In the genomic region with DNA sequence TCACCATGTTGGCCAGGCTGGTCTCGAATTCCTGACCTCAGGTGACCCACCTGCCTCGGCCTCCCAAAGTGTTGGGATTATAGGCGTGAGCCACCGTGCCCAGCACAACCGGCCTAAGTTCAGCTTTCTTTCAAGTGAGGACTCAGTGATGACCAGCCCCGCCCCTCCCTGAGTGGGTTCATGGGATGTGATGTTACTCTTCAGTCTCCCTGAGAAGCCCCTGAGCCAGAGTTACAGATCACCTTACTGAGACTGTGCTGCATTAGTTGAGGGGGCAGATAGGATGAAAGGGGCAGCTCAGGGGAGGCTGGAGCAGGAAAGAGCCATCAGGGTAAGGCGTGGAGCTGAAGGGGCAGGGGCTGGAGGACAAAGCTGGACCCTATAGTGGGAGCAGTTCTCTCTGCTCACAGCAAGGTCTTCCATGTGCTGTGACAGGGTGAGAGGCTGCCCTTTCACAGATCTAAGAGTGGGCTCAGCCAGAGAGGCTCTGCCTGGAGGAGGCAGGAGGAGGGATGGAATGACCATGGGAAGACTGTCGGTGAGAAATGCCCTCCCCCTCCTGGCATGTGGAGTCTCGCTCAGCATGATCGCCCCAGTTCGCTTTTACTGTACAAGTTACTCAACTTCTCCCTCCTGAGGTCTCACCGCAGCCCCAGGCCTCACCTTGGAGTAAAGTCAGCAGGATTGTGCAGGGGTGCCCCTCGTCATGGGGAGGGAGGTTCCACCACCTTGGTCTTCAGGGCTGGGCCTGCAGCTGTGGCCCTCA, we compare ENCODE assay signal across 19 cellular contexts. TPM values are rescaled to one million over a fixed set of nuclear protein-coding genes. Genes with fewer than 3 reads are reported as not detected.
DNase-seq lines count a peak whose midpoint lies in the region; ATAC-seq, FAIRE-seq and TF ChIP-seq lines count a peak whose summit lies in the region.
"Had no signal": no experiment of that assay in that cellular context is flagged by ENCODE, and none has a peak within 500 bp of the region (broad histone marks: within the 10 kb centered on the region; RNA-seq: fewer than 3 reads in every experiment).

No MANE protein-coding gene starts in this region.

- in situ Hi-C loops in K562 (cut with MboI) = loop anchor here (5.0 kb wide), 1 partner anchor 59 kb away; the partner anchor contains the start of gene NTRK1

- FAIRE-seq in K562 (lab: Jason Lieb, UNC) = no peak
- FAIRE-seq: H1 had no signal

- H2AFZ ChIP-seq in K562 (ENCODE audit: low read depth, low read length) (no peak overlapping the region), neural progenitor cell (replicated peaks) (no peak overlapping the region)

- H3K4me2 ChIP-seq in K562 (ENCODE audit: insufficient read depth, low read length) (no peak overlapping the region), neural progenitor cell (no peak overlapping the region)

- no peaks in the 10 kb centered on the region for H3K9me1 ChIP-seq in K562 (ENCODE audit: control insufficient read depth, insufficient read depth, low read length)

- H3K4me3 ChIP-seq in K562 (no peak overlapping the region), neural progenitor cell (no peak overlapping the region)

- peak overlapping the region; percentile 83 for H3K27ac Mint-ChIP-seq in activated T-cell treated with anti-CD3 and anti-CD28 coated beads, Interleukin-2, amount 50 U/mL, for 24 hours
- H3K27ac Mint-ChIP-seq in neural progenitor cell = peak overlapping the region; percentile 85

- 85% methylated on average over 13 of the region's 13 CpGs for WGBS in K562 (ENCODE audit: insufficient coverage, low coverage, missing lambda C conversion rate)

- CTCF ChIA-PET in K562 (lab: Yijun Ruan, JAX; ENCODE audit: low intra/inter-chr PET ratio) = no interaction called here

- ATAC-seq in K562 = no peak
- no peak for ATAC-seq in GM18511 (IDR thresholded peaks at IDR 0.05; ENCODE audit: unreplicated experiment)
- ATAC-seq in HG02884 (IDR thresholded peaks at IDR 0.05; ENCODE audit: unreplicated experiment) = no peak
- ATAC-seq: esophagus mucosa, WTC11 had no signal

- TF ChIP-seq CTCF in K562 (IDR thresholded peaks at IDR 0.05 in 2 of 3, conservative IDR thresholded peaks at IDR 0.05 in 1 of 3; ENCODE audit: insufficient read depth in 2 of 3, low read depth in 1 of 3, low read length in 3 of 3) (no peak), neural progenitor cell (IDR thresholded peaks at IDR 0.05) (no peak)

- POLR2A ChIA-PET in K562 (lab: Yijun Ruan, JAX) = interaction anchor here (0.6 to 1.8 kb wide), 7 partner anchors 11 to 306 kb away, joined by 3 to 9 read pairs (median 3); partner anchors contain the start of gene PRCC

- H3K27ac ChIP-seq in K562 (ENCODE audit: extremely low read depth, low read depth, low read length) (no peak overlapping the region), neural progenitor cell (no peak overlapping the region)

- H3K79me2 ChIP-seq in K562 (ENCODE audit: control insufficient read depth, insufficient read depth, low read length) (no peaks in the 10 kb centered on the region), neural progenitor cell (ENCODE audit: low read depth) (no peaks in the 10 kb centered on the region)

- H3K36me3 ChIP-seq in K562 (ENCODE audit: control insufficient read depth, insufficient read depth, low read length) = peaks cover 45% of the 10 kb centered on the region
- H3K36me3 ChIP-seq in neural progenitor cell = peaks cover 10% of the 10 kb centered on the region

- no peaks in the 10 kb centered on the region for H3K27me3 Mint-ChIP-seq in activated T-cell treated with anti-CD3 and anti-CD28 coated beads, Interleukin-2, amount 50 U/mL, for 24 hours
- peaks cover 4% of the 10 kb centered on the region for H3K27me3 Mint-ChIP-seq in neural progenitor cell (ENCODE audit: insufficient read depth, low read depth)

- H4K20me1 ChIP-seq in K562 (replicated peaks; ENCODE audit: control insufficient read depth, insufficient read depth, low read length) = no peaks in the 10 kb centered on the region
- no peaks in the 10 kb centered on the region for H4K20me1 ChIP-seq in neural progenitor cell (ENCODE audit: low read depth)

- H3K4me1 ChIP-seq in K562 (replicated peaks in 1 of 2; ENCODE audit: control insufficient read depth in 2 of 2, insufficient read depth in 2 of 2, low read length in 2 of 2) = peaks cover 7 to 12% of the 10 kb centered on the region in 2 experiments
- peaks cover 15% of the 10 kb centered on the region for H3K4me1 ChIP-seq in neural progenitor cell
- H3K4me1 ChIP-seq: Caco-2 had no signal

- H3K9me3 ChIP-seq in K562 (replicated peaks; ENCODE audit: control insufficient read depth, insufficient read depth, low read depth, low read length) = no peaks in the 10 kb centered on the region
- no peaks in the 10 kb centered on the region for H3K9me3 ChIP-seq in neural progenitor cell (ENCODE audit: low read depth)
- H3K9me3 ChIP-seq: Caco-2 had no signal

- no peak for DNase-seq in activated T-cell treated with anti-CD3 and anti-CD28 coated beads, Interleukin-2, amount 50 U/mL, for 24 hours
- DNase-seq in activated T-cell treated with anti-CD3 and anti-CD28 coated beads for 4 hours (no peak), K562 (ENCODE audit: extremely low read depth in 1 of 4, low spot score in 3 of 4) (no peak), neural progenitor cell (ENCODE audit: low spot score) (no peak), foreskin melanocyte (no peak)
- DNase-seq: Caco-2, Karpas-422, mammary epithelial cell, RPMI8226, substantia nigra, SW 1271 had no signal

- intact Hi-C loops in K562 (cut with micrococcal nuclease) = no loop called here

- H3K27me3 ChIP-seq in K562 (ENCODE audit: control insufficient read depth in 2 of 2, insufficient read depth in 2 of 2, low read length in 2 of 2) (no peaks in the 10 kb centered on the region), neural progenitor cell (no peaks in the 10 kb centered on the region)

- TF ChIP-seq EP300 in K562 (IDR thresholded peaks at IDR 0.05; ENCODE audit: low read length) = no peak

- no peak overlapping the region for H3K4me3 Mint-ChIP-seq in activated T-cell treated with anti-CD3 and anti-CD28 coated beads, Interleukin-2, amount 50 U/mL, for 24 hours
- H3K4me3 Mint-ChIP-seq in neural progenitor cell = peak overlapping the region; percentile 35
- H3K4me3 Mint-ChIP-seq: neural crest cell, WTC11 had no signal

- H3K36me3 Mint-ChIP-seq in activated T-cell treated with anti-CD3 and anti-CD28 coated beads, Interleukin-2, amount 50 U/mL, for 24 hours (ENCODE audit: low read depth) = peaks cover 93% of the 10 kb centered on the region
- peaks cover 13% of the 10 kb centered on the region for H3K36me3 Mint-ChIP-seq in neural progenitor cell

- peaks cover 8% of the 10 kb centered on the region for H3F3A ChIP-seq in neural progenitor cell (ENCODE audit: low read depth)

- no peak for TF ChIP-seq POLR2A in K562 (conservative IDR thresholded peaks at IDR 0.05)

- H3K4me1 Mint-ChIP-seq in activated T-cell treated with anti-CD3 and anti-CD28 coated beads, Interleukin-2, amount 50 U/mL, for 24 hours (ENCODE audit: low read depth) = peaks cover 42% of the 10 kb centered on the region
- peaks cover 32% of the 10 kb centered on the region for H3K4me1 Mint-ChIP-seq in neural progenitor cell
- H3K4me1 Mint-ChIP-seq: neural crest cell, WTC11 had no signal

- peak overlapping the region in 1 of 2 experiments; percentile 78; a peak in 1 of 4 replicates for H3K9ac ChIP-seq in K562 (ENCODE audit: insufficient read depth in 1 of 2, low read depth in 2 of 2, low read length in 2 of 2)
- no peak overlapping the region for H3K9ac ChIP-seq in neural progenitor cell

- BruUV-seq in K562 (replicated peaks; lab: Mats Ljungman, UMichigan) = no TSS peak

- H3K9me3 Mint-ChIP-seq in activated T-cell treated with anti-CD3 and anti-CD28 coated beads, Interleukin-2, amount 50 U/mL, for 24 hours = no peaks in the 10 kb centered on the region
- no peaks in the 10 kb centered on the region for H3K9me3 Mint-ChIP-seq in neural progenitor cell
- H3K9me3 Mint-ChIP-seq: neural crest cell, WTC11 had no signal

- TF ChIP-seq RAD21 in K562 (CRISPR knock-in tag; conservative IDR thresholded peaks at IDR 0.05 in 1 of 2, IDR thresholded peaks at IDR 0.05 in 1 of 2) = no peak

RNA-seq across cellular contexts. Expression of gene SH2D2A, which starts 13.4 kb away (rescaled TPM):
- 2.3 TPM for polyA plus RNA-seq in PFSK-1 (2012; ENCODE audit: insufficient read length, low read depth)
- 15.3 and 26.9 TPM in 2 replicates for total RNA-seq in K562 (2011; cell fraction: chromatin; rRNA removed; ENCODE audit: low replicate concordance)
- total RNA-seq in K562 (2011; cell fraction: nucleolus; rRNA removed) = 16.2 and 18.2 TPM in 2 replicates
- 20.7 and 27.8 TPM in 2 replicates for total RNA-seq in K562 (2011; cell fraction: nucleoplasm; rRNA removed)
- total RNA-seq in K562 (2014; rRNA removed) (27.7 and 36.0 TPM in 2 replicates), K562 (2014; rRNA removed; fragmentation: Illumina TruSeq; extraction: Trizol) (4.8 and 6.9 TPM in 2 replicates), K562 (2015; rRNA removed; fragmentation: Illumina TruSeq; extraction: Trizol) (6.3 and 8.4 TPM in 2 replicates), K562 (2021) (33.6 TPM in 2 replicates), neural progenitor cell (ENCODE audit: low replicate concordance) (1.2 TPM in 1 of 2 replicates, not detected in the other)
- polyA plus RNA-seq in K562 (2011; rRNA removed) (5.7 and 9.7 TPM in 2 replicates), K562 (2014; fragmentation: Illumina TruSeq; extraction: Trizol) (20.0 and 21.2 TPM in 2 replicates), K562 (2014; fragmentation: Nextera tagmentation; extraction: Ambion mirVana) (1 to 10 TPM in 1 of 2 experiments, under 1 TPM in 1; 0.89 to 1.1 TPM), K562 (2014; rRNA removed) (20.8 and 21.4 TPM in 2 replicates)
- 12.6 and 29.0 TPM in 2 replicates for polyA plus RNA-seq in K562 (2011; cell fraction: cytosol; rRNA removed)
- 10.6 and 25.9 TPM in 2 replicates for polyA plus RNA-seq in K562 (2011; cell fraction: nucleus; rRNA removed)
- polyA plus RNA-seq in K562 (2012) = 30.7 and 34.5 TPM in 2 replicates
- 2.2 and 4.8 TPM in 2 replicates for polyA minus RNA-seq in K562 (2011; rRNA and poly(A)+ RNA removed)
- polyA minus RNA-seq in K562 (2011; cell fraction: cytosol; rRNA and poly(A)+ RNA removed) = 11.6 and 16.2 TPM in 2 replicates
- polyA minus RNA-seq in K562 (2011; cell fraction: nucleus; rRNA and poly(A)+ RNA removed) = 10.4 and 13.3 TPM in 2 replicates

RNA-seq across cellular contexts. Expression of gene PRCC, which starts 35.9 kb away (rescaled TPM):
- polyA plus RNA-seq in PFSK-1 (2012; ENCODE audit: insufficient read length, low read depth) = 57.3 TPM
- total RNA-seq in K562 (2011; cell fraction: chromatin; rRNA removed; ENCODE audit: low replicate concordance) = 111 and 116 TPM in 2 replicates
- 71.5 and 89.1 TPM in 2 replicates for total RNA-seq in K562 (2011; cell fraction: nucleolus; rRNA removed)
- total RNA-seq in K562 (2011; cell fraction: nucleoplasm; rRNA removed) = 86.8 and 90.6 TPM in 2 replicates
- total RNA-seq in K562 (2014; rRNA removed) (51.0 and 86.2 TPM in 2 replicates), K562 (2014; rRNA removed; fragmentation: Illumina TruSeq; extraction: Trizol) (32.1 and 35.1 TPM in 2 replicates), K562 (2015; rRNA removed; fragmentation: Illumina TruSeq; extraction: Trizol) (35.8 and 41.1 TPM in 2 replicates), K562 (2021) (85.3 and 89.5 TPM in 2 replicates), neural progenitor cell (ENCODE audit: low replicate concordance) (30.1 and 43.1 TPM in 2 replicates)
- polyA plus RNA-seq in K562 (2011; rRNA removed) (38.8 and 70.2 TPM in 2 replicates), K562 (2014; fragmentation: Illumina TruSeq; extraction: Trizol) (133 and 201 TPM in 2 replicates), K562 (2014; fragmentation: Nextera tagmentation; extraction: Ambion mirVana) (10 to 100 TPM; 23.9 to 25.5 TPM), K562 (2014; rRNA removed) (53.6 and 68.0 TPM in 2 replicates)
- 75.7 and 85.5 TPM in 2 replicates for polyA plus RNA-seq in K562 (2011; cell fraction: cytosol; rRNA removed)
- 64.3 and 89.5 TPM in 2 replicates for polyA plus RNA-seq in K562 (2011; cell fraction: nucleus; rRNA removed)
- 58.6 and 81.0 TPM in 2 replicates for polyA plus RNA-seq in K562 (2012)
- polyA minus RNA-seq in K562 (2011; rRNA and poly(A)+ RNA removed) = 66.4 and 76.9 TPM in 2 replicates
- 41.1 and 58.4 TPM in 2 replicates for polyA minus RNA-seq in K562 (2011; cell fraction: cytosol; rRNA and poly(A)+ RNA removed)
- 21.8 and 33.0 TPM in 2 replicates for polyA minus RNA-seq in K562 (2011; cell fraction: nucleus; rRNA and poly(A)+ RNA removed)

RNA-seq across cellular contexts. Expression of gene HDGF, which starts 51.8 kb away (rescaled TPM):
- 202 TPM for polyA plus RNA-seq in PFSK-1 (2012; ENCODE audit: insufficient read length, low read depth)
- 54.5 and 99.5 TPM in 2 replicates for total RNA-seq in K562 (2011; cell fraction: chromatin; rRNA removed; ENCODE audit: low replicate concordance)
- total RNA-seq in K562 (2011; cell fraction: nucleolus; rRNA removed) = 73.4 and 78.6 TPM in 2 replicates
- 87.7 and 114 TPM in 2 replicates for total RNA-seq in K562 (2011; cell fraction: nucleoplasm; rRNA removed)
- 470 and 501 TPM in 2 replicates for total RNA-seq in K562 (2014; rRNA removed)
- total RNA-seq in K562 (2014; rRNA removed; fragmentation: Illumina TruSeq; extraction: Trizol) = 400 and 403 TPM in 2 replicates
- total RNA-seq in K562 (2015; rRNA removed; fragmentation: Illumina TruSeq; extraction: Trizol) = 392 and 404 TPM in 2 replicates
- total RNA-seq in K562 (2021) = 390 and 425 TPM in 2 replicates
- 224 and 310 TPM in 2 replicates for polyA plus RNA-seq in K562 (2011; rRNA removed)
- polyA plus RNA-seq in K562 (2011; cell fraction: cytosol; rRNA removed) = 174 and 175 TPM in 2 replicates
- 182 and 185 TPM in 2 replicates for polyA plus RNA-seq in K562 (2011; cell fraction: nucleus; rRNA removed)
- polyA plus RNA-seq in K562 (2012) = 190 and 267 TPM in 2 replicates
- polyA plus RNA-seq in K562 (2014; fragmentation: Illumina TruSeq; extraction: Trizol) = 507 and 601 TPM in 2 replicates
- polyA plus RNA-seq in K562 (2014; fragmentation: Nextera tagmentation; extraction: Ambion mirVana) = 10 to 100 TPM; 38.8 to 41.8 TPM
- polyA plus RNA-seq in K562 (2014; rRNA removed) = 358 and 372 TPM in 2 replicates
- polyA minus RNA-seq in K562 (2011; rRNA and poly(A)+ RNA removed) = 142 and 177 TPM in 2 replicates
- polyA minus RNA-seq in K562 (2011; cell fraction: cytosol; rRNA and poly(A)+ RNA removed) = 120 and 140 TPM in 2 replicates
- 33.7 and 57.2 TPM in 2 replicates for polyA minus RNA-seq in K562 (2011; cell fraction: nucleus; rRNA and poly(A)+ RNA removed)
- 246 and 366 TPM in 2 replicates for total RNA-seq in neural progenitor cell (ENCODE audit: low replicate concordance)

RNA-seq across cellular contexts. Expression of gene INSRR, which starts 55.6 kb away (rescaled TPM):
- 0.24 TPM for polyA plus RNA-seq in PFSK-1 (2012; ENCODE audit: insufficient read length, low read depth)
- 0.14 and 1.6 TPM in 2 replicates for total RNA-seq in K562 (2011; cell fraction: chromatin; rRNA removed; ENCODE audit: low replicate concordance)
- total RNA-seq in K562 (2011; cell fraction: nucleolus; rRNA removed) = 0.66 and 0.67 TPM in 2 replicates
- total RNA-seq in K562 (2011; cell fraction: nucleoplasm; rRNA removed) = 0.44 and 0.46 TPM in 2 replicates
- 0.08 TPM in 1 of 2 replicates, not detected in the other for total RNA-seq in K562 (2014; rRNA removed)
- total RNA-seq in K562 (2014; rRNA removed; fragmentation: Illumina TruSeq; extraction: Trizol) = 0.04 TPM in 1 of 2 replicates, not detected in the other
- 0.04 and 0.07 TPM in 2 replicates for total RNA-seq in K562 (2015; rRNA removed; fragmentation: Illumina TruSeq; extraction: Trizol)
- 0.18 TPM in 2 replicates for total RNA-seq in K562 (2021)
- 0.06 and 0.07 TPM in 2 replicates for polyA plus RNA-seq in K562 (2011; rRNA removed)
- polyA plus RNA-seq in K562 (2011; cell fraction: cytosol; rRNA removed) = 0.04 and 0.16 TPM in 2 replicates
- polyA plus RNA-seq in K562 (2011; cell fraction: nucleus; rRNA removed) = 0.44 and 1.7 TPM in 2 replicates
- 0.25 and 0.83 TPM in 2 replicates for polyA plus RNA-seq in K562 (2012)
- polyA plus RNA-seq in K562 (2014; fragmentation: Illumina TruSeq; extraction: Trizol) = 0.03 and 0.06 TPM in 2 replicates
- not detected for polyA plus RNA-seq in K562 (2014; fragmentation: Nextera tagmentation; extraction: Ambion mirVana)
- 0.07 and 0.12 TPM in 2 replicates for polyA plus RNA-seq in K562 (2014; rRNA removed)
- polyA minus RNA-seq in K562 (2011; rRNA and poly(A)+ RNA removed) = 0.09 and 0.21 TPM in 2 replicates
- not detected in 2 replicates for polyA minus RNA-seq in K562 (2011; cell fraction: cytosol; rRNA and poly(A)+ RNA removed)
- 0.33 and 0.81 TPM in 2 replicates for polyA minus RNA-seq in K562 (2011; cell fraction: nucleus; rRNA and poly(A)+ RNA removed)
- not detected in 2 replicates for total RNA-seq in neural progenitor cell (ENCODE audit: low replicate concordance)
- total RNA-seq: Caco-2, esophagus mucosa, H1, mammary epithelial cell had no signal
- polyA plus RNA-seq: AG04450, mammary epithelial cell had no signal

RNA-seq across cellular contexts. Expression of gene NTRK1, which starts 57.4 kb away (rescaled TPM):
- 2.3 TPM for polyA plus RNA-seq in PFSK-1 (2012; ENCODE audit: insufficient read length, low read depth)
- 54.2 and 208 TPM in 2 replicates for total RNA-seq in K562 (2011; cell fraction: chromatin; rRNA removed; ENCODE audit: low replicate concordance)
- total RNA-seq in K562 (2011; cell fraction: nucleolus; rRNA removed) = 116 and 182 TPM in 2 replicates
- total RNA-seq in K562 (2011; cell fraction: nucleoplasm; rRNA removed) = 78.5 and 79.4 TPM in 2 replicates
- total RNA-seq in K562 (2014; rRNA removed) (22.4 and 23.1 TPM in 2 replicates), K562 (2014; rRNA removed; fragmentation: Illumina TruSeq; extraction: Trizol) (3.3 and 4.8 TPM in 2 replicates), K562 (2015; rRNA removed; fragmentation: Illumina TruSeq; extraction: Trizol) (4.0 and 4.2 TPM in 2 replicates), K562 (2021) (28.0 and 30.0 TPM in 2 replicates), neural progenitor cell (ENCODE audit: low replicate concordance) (0.15 TPM in 1 of 2 replicates, not detected in the other)
- polyA plus RNA-seq in K562 (2011; rRNA removed) (18.2 and 21.5 TPM in 2 replicates), K562 (2014; fragmentation: Illumina TruSeq; extraction: Trizol) (7.9 and 16.1 TPM in 2 replicates), K562 (2014; fragmentation: Nextera tagmentation; extraction: Ambion mirVana) (1 to 10 TPM in 1 of 2 experiments, under 1 TPM in 1; 0.46 to 2.3 TPM), K562 (2014; rRNA removed) (23.3 and 26.2 TPM in 2 replicates)
- polyA plus RNA-seq in K562 (2011; cell fraction: cytosol; rRNA removed) = 16.8 and 66.3 TPM in 2 replicates
- 93.6 and 258 TPM in 2 replicates for polyA plus RNA-seq in K562 (2011; cell fraction: nucleus; rRNA removed)
- polyA plus RNA-seq in K562 (2012) = 23.1 and 95.0 TPM in 2 replicates
- polyA minus RNA-seq in K562 (2011; rRNA and poly(A)+ RNA removed) = 5.4 and 15.6 TPM in 2 replicates
- polyA minus RNA-seq in K562 (2011; cell fraction: cytosol; rRNA and poly(A)+ RNA removed) = 13.1 and 24.5 TPM in 2 replicates
- 19.4 and 42.9 TPM in 2 replicates for polyA minus RNA-seq in K562 (2011; cell fraction: nucleus; rRNA and poly(A)+ RNA removed)
- total RNA-seq: Caco-2, mammary epithelial cell had no signal
- polyA plus RNA-seq: AG04450, mammary epithelial cell had no signal
